In the genomic region with DNA sequence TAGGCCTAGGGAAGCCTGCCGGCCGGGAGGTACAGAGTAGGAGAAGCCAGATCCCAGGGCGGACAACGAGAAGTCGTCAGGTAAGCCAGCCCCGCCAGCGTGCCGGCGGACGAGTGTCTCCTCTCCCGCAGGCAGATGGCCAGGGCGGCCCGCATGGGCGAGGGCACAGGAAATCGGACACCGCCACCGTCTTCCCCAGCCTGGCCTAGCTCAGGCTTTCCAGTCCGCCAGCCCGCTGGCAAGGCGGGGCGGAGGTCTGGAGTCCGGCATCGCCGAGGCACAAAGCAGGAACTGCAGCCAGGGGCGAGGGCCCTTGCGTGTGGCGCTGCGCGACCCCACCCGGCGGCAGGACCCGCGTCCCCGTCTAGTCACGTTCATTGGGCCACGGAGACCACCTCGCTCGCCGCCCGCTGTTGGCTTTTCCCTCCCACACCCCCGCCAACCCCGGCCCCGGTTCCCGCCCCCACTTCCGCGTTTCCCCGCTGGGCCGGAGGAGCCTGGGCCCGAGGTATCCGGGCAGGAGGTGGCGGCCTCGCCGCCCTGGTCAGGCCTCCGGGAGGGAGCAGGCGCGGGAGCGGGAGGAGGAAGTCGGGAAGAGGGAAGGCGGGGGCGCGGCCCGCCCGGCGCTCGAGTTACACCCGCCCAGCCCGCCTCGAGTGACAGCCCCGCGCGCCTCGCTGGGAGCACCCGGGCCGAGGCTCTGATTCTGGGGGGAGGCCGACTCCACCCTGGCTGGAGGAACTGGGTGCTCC, we compare ENCODE assay signal across 8 cellular contexts. TPM values are rescaled to one million over a fixed set of nuclear protein-coding genes. Genes with fewer than 3 reads are reported as not detected.
A peak's percentile ranks its signal among the peaks of the same experiment; 100 is the strongest.
DNase-seq lines count a peak whose midpoint lies in the region; ATAC-seq and TF ChIP-seq lines count a peak whose summit lies in the region.

A gene (plus strand): TSS at position 655 of the 752 bp plus-strand sequence. CDS start 39,727 bp downstream, outside the sequence.

- ATAC-seq in GM18502 (IDR thresholded peaks at IDR 0.05; ENCODE audit: poor library complexity, unreplicated experiment): peak; percentile 65
- ATAC-seq in HG02970 (IDR thresholded peaks at IDR 0.05; ENCODE audit: low FRiP score, unreplicated experiment): peak; percentile 53

- H3K4me3 ChIP-seq in kidney epithelial cell (ENCODE audit: low read depth, low read length): peak within 1 kb of the TSS; percentile 62

- no peaks in the 10 kb centered on the region for H3K36me3 ChIP-seq in kidney epithelial cell (ENCODE audit: control insufficient read depth, insufficient read depth, low read length)

- TF ChIP-seq CTCF in kidney epithelial cell (IDR thresholded peaks at IDR 0.05; ENCODE audit: insufficient read depth, low read length, poor library complexity, severe bottlenecking): no peak

- H3K27me3 ChIP-seq in kidney epithelial cell (ENCODE audit: control insufficient read depth, insufficient read depth, low read length): no peaks in the 10 kb centered on the region

- DNase-seq in 8988T: peak; percentile 63
- DNase-seq in NCI-H2171 (lab: John Stamatoyannopoulos, UW): peak; percentile 77
- DNase-seq in activated CD4-positive, alpha-beta T cell treated with anti-CD3 and anti-CD28 coated beads for 1 hour: peak; percentile 37
- DNase-seq in cerebellum (ENCODE audit: low spot score): peak; percentile 82
- DNase-seq in kidney epithelial cell (ENCODE audit: low read depth): peak; percentile 53
- DNase-seq in stimulated activated CD4-positive, alpha-beta T cell treated with anti-CD3 and anti-CD28 coated beads, Interleukin-15, amount 100 ng/mL, for 48 hours (ENCODE audit: low read depth in 2 of 2): peak; percentile 25 to 35

RNA-seq across cellular contexts. Expression of the gene that starts here (rescaled TPM):
- total RNA-seq in cerebellum (62.2 TPM), kidney epithelial cell (19.1 and 22.4 TPM in 2 replicates)

Comparison
In these comparisons a context has a peak if more than half of its experiments do, and no peak if none do; other contexts are left out.
1. Peak in every context shown above with its lines: DNase-seq, ATAC-seq and H3K4me3 ChIP-seq.
2. DNase-seq: peak in every context shown above with its lines; median percentile 82 in cerebellum; 77 in NCI-H2171; 63 in 8988T; 53 in kidney epithelial cell; 37 in activated CD4-positive, alpha-beta T cell treated with anti-CD3 and anti-CD28 coated beads for 1 hour; 30 in stimulated activated CD4-positive, alpha-beta T cell treated with anti-CD3 and anti-CD28 coated beads, Interleukin-15, amount 100 ng/mL, for 48 hours.